In genomic region chr1:87730274-87731222, GRCh38 we compare ENCODE assay signal across 17 cellular contexts.
"Had no signal": no experiment of that assay in that cellular context is flagged by ENCODE, and none has a peak within 500 bp of the region (broad histone marks: within the 10 kb centered on the region; RNA-seq: fewer than 3 reads in every experiment).

No MANE protein-coding gene starts in this region.

- ATAC-seq: activated CD8-positive, alpha-beta T cell treated with anti-CD3 and anti-CD28 coated beads, Interleukin-2, amount 10 ng/mL, durations not matched to agents 7 days and 5 days; left cardiac atrium; right lobe of liver; stimulated activated naive B cell treated with anti-CD40 and anti-IgM and Interleukin-4, amounts not matched to agents 10 μg/mL and 1 μg/mL and 100 μg/mL, for 72 hours had no signal

- H3K27ac ChIP-seq: right lobe of liver, testis, vagina had no signal

- H3K4me3 ChIP-seq: right lobe of liver, testis, vagina had no signal

- DNase-seq: activated CD4-positive, alpha-beta T cell treated with anti-CD3 and anti-CD28 coated beads for 1 hour; activated CD4-positive, alpha-beta T cell treated with anti-CD3 and anti-CD28 coated beads, Interleukin-2, amount 50 U/mL, for 1 hour; activated CD8-positive, alpha-beta T cell treated with anti-CD3 and anti-CD28 coated beads, Interleukin-2, amount 10 ng/mL, durations not matched to agents 7 days and 5 days; activated T-cell treated with anti-CD3 and anti-CD28 coated beads, Interleukin-2, amount 50 U/mL, for 1 hour; amniotic stem cell; foreskin melanocyte; glutamatergic neuron; hippocampal formation; left cardiac atrium; right lobe of liver; small intestine; stimulated activated CD4-positive, alpha-beta T cell treated with anti-CD3 and anti-CD28 coated beads, Interleukin-2, amount 100 ng/mL, for 48 hours; stimulated activated CD8-positive, alpha-beta memory T cell treated with anti-CD3 and anti-CD28 coated beads, Interleukin-4, amount 100 ng/mL, for 48 hours; stimulated activated naive B cell treated with anti-CD40 and anti-IgM and Interleukin-4, amounts not matched to agents 10 μg/mL and 1 μg/mL and 100 μg/mL, for 72 hours; T-helper 1 cell; testis had no signal

- H3K27me3 ChIP-seq: right lobe of liver, testis, vagina had no signal

- H3K9me3 ChIP-seq: right lobe of liver, testis, vagina had no signal

- H3K36me3 ChIP-seq: right lobe of liver, vagina had no signal

- H3K4me1 ChIP-seq: right lobe of liver, testis, vagina had no signal
